ENCODE assay signal across 26 cellular contexts in the genomic region with DNA sequence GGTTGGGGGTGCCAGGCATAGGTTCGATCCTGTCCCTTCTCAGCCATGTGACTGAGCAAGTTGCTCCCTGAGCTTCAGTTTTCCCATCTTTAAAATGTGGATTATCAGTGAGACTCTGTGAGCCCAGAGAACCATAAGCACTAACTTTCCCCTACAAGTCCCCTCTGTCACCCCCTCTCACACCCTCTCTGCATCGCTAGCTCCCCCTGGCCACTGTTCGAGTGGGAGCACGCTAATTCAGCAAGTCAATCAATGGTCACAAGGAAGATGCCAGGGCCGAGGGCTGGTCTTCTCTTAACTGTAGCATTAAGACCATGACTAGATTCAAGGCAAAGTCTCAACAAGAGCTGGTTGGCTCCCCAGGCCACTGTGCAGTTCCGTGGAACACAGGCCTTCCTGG.
"Had no signal": no experiment of that assay in that cellular context is flagged by ENCODE, and none has a peak within 500 bp of the region (broad histone marks: within the 10 kb centered on the region; RNA-seq: fewer than 3 reads in every experiment).

No MANE protein-coding gene starts in this region.

- H3K4me1 Mint-ChIP-seq: activated CD4-positive, alpha-beta T cell treated with anti-CD3 and anti-CD28 coated beads, Interleukin-2, amount 10 ng/mL, durations not matched to agents 24 days and 14 days; stimulated activated naive CD8-positive, alpha-beta T cell treated with anti-CD3 and anti-CD28 coated beads, Interleukin-15, amount 100 ng/mL, for 72 hours had no signal

- H3K36me3 Mint-ChIP-seq: activated CD4-positive, alpha-beta memory T cell treated with anti-CD3 and anti-CD28 coated beads for 36 hours; activated naive CD8-positive, alpha-beta T cell; natural killer cell; stimulated activated memory B cell treated with anti-CD40 and anti-IgM and Interleukin-4, amounts not matched to agents 10 μg/mL and 1 μg/mL and 100 μg/mL, for 72 hours had no signal

- DNase-seq: activated CD4-positive, alpha-beta memory T cell treated with anti-CD3 and anti-CD28 coated beads for 36 hours; activated CD4-positive, alpha-beta T cell treated with anti-CD3 and anti-CD28 coated beads, Interleukin-2, amount 10 ng/mL, durations not matched to agents 24 days and 14 days; activated CD4-positive, CD25-positive, alpha-beta regulatory T cell treated with anti-CD3 and anti-CD28 coated beads, Interleukin-2, amount 50 U/mL, for 72 hours; activated effector memory CD4-positive, alpha-beta T cell treated with Interleukin-2 at 50 U/mL for 16 hours; activated naive CD4-positive, alpha-beta T cell treated with Interleukin-2 at 50 U/mL for 16 hours; anterior cingulate cortex; cerebellar nuclear complex; colonic mucosa; effector memory CD8-positive, alpha-beta T cell; hypothalamus; left lung; lower lobe of right lung; mesenchymal stem cell; natural killer cell; stimulated activated CD4-positive, alpha-beta T cell treated with anti-CD3 and anti-CD28 coated beads, Interleukin-1b, Interleukin-23, amount 100 ng/mL, for 48 hours; stimulated activated CD4-positive, alpha-beta T cell treated with anti-CD3 and anti-CD28 coated beads, Interleukin-4, amount 100 ng/mL, for 4 hours; stimulated activated CD8-positive, alpha-beta memory T cell treated with anti-CD3 and anti-CD28 coated beads, Interleukin-4, amount 100 ng/mL, for 48 hours; stimulated activated naive CD8-positive, alpha-beta T cell treated with anti-CD3 and anti-CD28 coated beads, Interleukin-15, amount 100 ng/mL, for 72 hours; substantia nigra; upper lobe of left lung; WERI-Rb-1 had no signal

- ATAC-seq: effector memory CD8-positive, alpha-beta T cell; left lung; lower lobe of right lung; natural killer cell; stimulated activated memory B cell treated with anti-CD40 and anti-IgM and Interleukin-4, amounts not matched to agents 10 μg/mL and 1 μg/mL and 100 μg/mL, for 72 hours; stimulated activated naive CD8-positive, alpha-beta T cell treated with anti-CD3 and anti-CD28 coated beads, Interleukin-15, amount 100 ng/mL, for 72 hours had no signal

- H3K4me3 Mint-ChIP-seq: activated CD4-positive, alpha-beta memory T cell treated with anti-CD3 and anti-CD28 coated beads for 36 hours; activated CD4-positive, alpha-beta T cell treated with anti-CD3 and anti-CD28 coated beads, Interleukin-2, amount 10 ng/mL, durations not matched to agents 24 days and 14 days; activated naive CD8-positive, alpha-beta T cell; effector memory CD8-positive, alpha-beta T cell; natural killer cell; stimulated activated memory B cell treated with anti-CD40 and anti-IgM and Interleukin-4, amounts not matched to agents 10 μg/mL and 1 μg/mL and 100 μg/mL, for 72 hours; stimulated activated naive CD8-positive, alpha-beta T cell treated with anti-CD3 and anti-CD28 coated beads, Interleukin-15, amount 100 ng/mL, for 72 hours had no signal

- H3K27me3 Mint-ChIP-seq: activated naive CD8-positive, alpha-beta T cell; stimulated activated memory B cell treated with anti-CD40 and anti-IgM and Interleukin-4, amounts not matched to agents 10 μg/mL and 1 μg/mL and 100 μg/mL, for 72 hours had no signal

- H3K27ac Mint-ChIP-seq: activated CD4-positive, alpha-beta memory T cell treated with anti-CD3 and anti-CD28 coated beads for 36 hours; activated CD4-positive, alpha-beta T cell treated with anti-CD3 and anti-CD28 coated beads, Interleukin-2, amount 10 ng/mL, durations not matched to agents 24 days and 14 days; activated naive CD8-positive, alpha-beta T cell; effector memory CD8-positive, alpha-beta T cell; natural killer cell; stimulated activated memory B cell treated with anti-CD40 and anti-IgM and Interleukin-4, amounts not matched to agents 10 μg/mL and 1 μg/mL and 100 μg/mL, for 72 hours had no signal

- H3K27ac ChIP-seq: cardiac muscle cell, colonic mucosa, left lung, lower lobe of right lung, right atrium auricular region, upper lobe of left lung, WERI-Rb-1 had no signal

- H3K36me3 ChIP-seq: cardiac muscle cell, colonic mucosa, left lung, lower lobe of right lung, right atrium auricular region, upper lobe of left lung, WERI-Rb-1 had no signal

- H3K4me3 ChIP-seq: cardiac muscle cell, colonic mucosa, left lung, lower lobe of right lung, right atrium auricular region, smooth muscle cell, upper lobe of left lung had no signal

- H3K4me2 ChIP-seq: smooth muscle cell had no signal

- H3K9me3 ChIP-seq: colonic mucosa, left lung, lower lobe of right lung, right atrium auricular region, upper lobe of left lung had no signal

- H3K27me3 ChIP-seq: cardiac muscle cell, colonic mucosa, left lung, right atrium auricular region, upper lobe of left lung had no signal

- H3K9me3 Mint-ChIP-seq: activated CD4-positive, alpha-beta memory T cell treated with anti-CD3 and anti-CD28 coated beads for 36 hours; activated CD4-positive, alpha-beta T cell treated with anti-CD3 and anti-CD28 coated beads, Interleukin-2, amount 10 ng/mL, durations not matched to agents 24 days and 14 days; effector memory CD8-positive, alpha-beta T cell; natural killer cell; stimulated activated memory B cell treated with anti-CD40 and anti-IgM and Interleukin-4, amounts not matched to agents 10 μg/mL and 1 μg/mL and 100 μg/mL, for 72 hours; stimulated activated naive CD8-positive, alpha-beta T cell treated with anti-CD3 and anti-CD28 coated beads, Interleukin-15, amount 100 ng/mL, for 72 hours had no signal
